ENCODE assay signal across 20 cellular contexts in the genomic region with DNA sequence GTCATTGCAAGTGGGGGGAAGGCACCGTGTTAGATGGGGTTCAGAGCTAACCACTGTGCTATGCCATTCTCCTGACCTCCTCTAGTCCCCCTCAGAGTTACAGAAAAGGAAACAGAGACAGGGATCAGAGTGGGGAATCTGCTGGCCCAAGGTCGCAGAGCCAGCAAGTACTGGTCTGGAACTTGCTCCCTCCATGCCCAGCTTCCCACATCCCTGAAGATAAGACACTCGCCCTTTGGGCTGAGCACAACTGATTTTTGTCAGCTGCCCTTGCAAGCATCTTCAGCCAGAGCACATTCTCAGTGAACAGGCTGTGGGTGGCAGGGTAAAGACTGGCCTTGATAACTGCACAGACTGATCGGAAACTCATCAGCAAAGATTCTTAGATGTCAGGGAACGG. TPM values are rescaled to one million over a fixed set of nuclear protein-coding genes. Genes with fewer than 3 reads are reported as not detected.
DNase-seq lines count a peak whose midpoint lies in the region; ATAC-seq and TF ChIP-seq lines count a peak whose summit lies in the region.
"Had no signal": no experiment of that assay in that cellular context is flagged by ENCODE, and none has a peak within 500 bp of the region (broad histone marks: within the 10 kb centered on the region; RNA-seq: fewer than 3 reads in every experiment).

No MANE protein-coding gene starts in this region.

- POLR2A ChIA-PET in activated CD8-positive, alpha-beta T cell treated with anti-CD3 and anti-CD28 coated beads, Interleukin-2, amount 10 ng/mL, durations not matched to agents 7 days and 5 days (lab: Charles Lee), result interaction anchor here (0.5 kb wide), 2 partner anchors 189 to 381 kb away, joined by 3 to 4 read pairs; no protein-coding TSS in a partner anchor
- POLR2A ChIA-PET in activated CD8-positive, alpha-beta T cell treated with anti-CD3 and anti-CD28 coated beads for 36 hours (lab: Charles Lee), result interaction anchor here (0.6 kb wide), 1 partner anchor 19 kb away, joined by 3 read pairs; no protein-coding TSS in a partner anchor

- no peaks in the 10 kb centered on the region for H3K9me3 Mint-ChIP-seq in activated CD8-positive, alpha-beta T cell treated with anti-CD3 and anti-CD28 coated beads, Interleukin-2, amount 10 ng/mL, durations not matched to agents 7 days and 5 days (ENCODE audit: insufficient read depth)
- no peaks in the 10 kb centered on the region for H3K9me3 Mint-ChIP-seq in activated CD8-positive, alpha-beta T cell treated with anti-CD3 and anti-CD28 coated beads for 36 hours
- H3K9me3 Mint-ChIP-seq in stimulated activated effector memory CD8-positive, alpha-beta T cell treated with anti-CD3 and anti-CD28 coated beads, Interleukin-12 subunit alpha, Interleukin-12 subunit beta, amount 100 ng/mL, for 72 hours, result no peaks in the 10 kb centered on the region
- H3K9me3 Mint-ChIP-seq: T-helper 1 cell treated with Interleukin-12 subunit alpha and Interleukin-12 subunit beta and Interleukin-4 antibody, amounts not matched to agents 30 μg/mL and 1 μg/mL, for 36 hours had no signal

- CTCF ChIA-PET in activated CD8-positive, alpha-beta T cell treated with anti-CD3 and anti-CD28 coated beads, Interleukin-2, amount 10 ng/mL, durations not matched to agents 7 days and 5 days (lab: Charles Lee), result interaction anchor here (0.7 kb wide), 1 partner anchor 131 kb away, joined by 3 read pairs; a partner anchor contains a TSS
- CTCF ChIA-PET in activated CD8-positive, alpha-beta T cell treated with anti-CD3 and anti-CD28 coated beads for 36 hours (lab: Charles Lee), result interaction anchor here (0.9 kb wide), 1 partner anchor 22 kb away, joined by 3 read pairs; no protein-coding TSS in a partner anchor

- H3K79me1 ChIP-seq in mesenchymal stem cell (replicated peaks; ENCODE audit: low read length, poor library complexity, severe bottlenecking), result peaks cover 6% of the 10 kb centered on the region

- H2BK5ac ChIP-seq in mesenchymal stem cell (ENCODE audit: low read depth, low read length, poor library complexity, severe bottlenecking), result no peak overlapping the region

- no peak overlapping the region for H3K4me3 ChIP-seq in mesenchymal stem cell (ENCODE audit: insufficient read depth in 1 of 2, low read depth in 1 of 2, low read length in 2 of 2)

- TF ChIP-seq CTCF in activated CD8-positive, alpha-beta T cell treated with anti-CD3 and anti-CD28 coated beads for 36 hours (IDR thresholded peaks at IDR 0.05), result no peak
- no peak for TF ChIP-seq CTCF in VCaP (conservative IDR thresholded peaks at IDR 0.05)

- no peaks in the 10 kb centered on the region for H3K36me3 Mint-ChIP-seq in activated CD8-positive, alpha-beta T cell treated with anti-CD3 and anti-CD28 coated beads, Interleukin-2, amount 10 ng/mL, durations not matched to agents 7 days and 5 days (ENCODE audit: low read depth)
- H3K36me3 Mint-ChIP-seq in activated CD8-positive, alpha-beta T cell treated with anti-CD3 and anti-CD28 coated beads for 36 hours (ENCODE audit: low read depth), result no peaks in the 10 kb centered on the region
- H3K36me3 Mint-ChIP-seq in stimulated activated effector memory CD8-positive, alpha-beta T cell treated with anti-CD3 and anti-CD28 coated beads, Interleukin-12 subunit alpha, Interleukin-12 subunit beta, amount 100 ng/mL, for 72 hours, result no peaks in the 10 kb centered on the region
- H3K36me3 Mint-ChIP-seq: activated CD8-positive, alpha-beta memory T cell treated with anti-CD3 and anti-CD28 coated beads, Interleukin-2, amount 10 ng/mL, durations not matched to agents 7 days and 5 days had no signal

- H2BK120ac ChIP-seq in mesenchymal stem cell (ENCODE audit: low read depth, low read length), result no peak overlapping the region

- H3K27ac Mint-ChIP-seq in activated CD8-positive, alpha-beta T cell treated with anti-CD3 and anti-CD28 coated beads, Interleukin-2, amount 10 ng/mL, durations not matched to agents 7 days and 5 days, result peak overlapping the region; percentile 29
- no peak overlapping the region for H3K27ac Mint-ChIP-seq in activated CD8-positive, alpha-beta T cell treated with anti-CD3 and anti-CD28 coated beads for 36 hours
- peak overlapping the region; percentile 48 for H3K27ac Mint-ChIP-seq in stimulated activated effector memory CD8-positive, alpha-beta T cell treated with anti-CD3 and anti-CD28 coated beads, Interleukin-12 subunit alpha, Interleukin-12 subunit beta, amount 100 ng/mL, for 72 hours
- H3K27ac Mint-ChIP-seq: activated CD8-positive, alpha-beta memory T cell treated with anti-CD3 and anti-CD28 coated beads, Interleukin-2, amount 10 ng/mL, durations not matched to agents 7 days and 5 days; T-helper 1 cell treated with Interleukin-12 subunit alpha and Interleukin-12 subunit beta and Interleukin-4 antibody, amounts not matched to agents 30 μg/mL and 1 μg/mL, for 36 hours had no signal

- H4K91ac ChIP-seq in mesenchymal stem cell (ENCODE audit: low read length), result peak overlapping the region; percentile 34

- peak overlapping the region; percentile 22 for H4K8ac ChIP-seq in mesenchymal stem cell (ENCODE audit: low read length)

- no peaks in the 10 kb centered on the region for H3K9me3 ChIP-seq in mesenchymal stem cell (ENCODE audit: control insufficient read depth, low read length)

- H3K14ac ChIP-seq in mesenchymal stem cell (ENCODE audit: low read length in 2 of 2), result no peak overlapping the region

- no peak overlapping the region for H3K4ac ChIP-seq in mesenchymal stem cell (ENCODE audit: low read depth in 1 of 2, low read length in 2 of 2)

- in situ Hi-C loops in KBM-7 (cut with MboI; ENCODE audit: low pct_unique_long_range_greater_than_20kb, low sequenced_read_pairs), result no loop called here

- no peak overlapping the region for H3K4me2 ChIP-seq in mesenchymal stem cell (ENCODE audit: low read length, poor library complexity, severe bottlenecking)

- peaks cover 32% of the 10 kb centered on the region for H3K27me3 Mint-ChIP-seq in activated CD8-positive, alpha-beta T cell treated with anti-CD3 and anti-CD28 coated beads, Interleukin-2, amount 10 ng/mL, durations not matched to agents 7 days and 5 days (ENCODE audit: low read depth)
- H3K27me3 Mint-ChIP-seq in activated CD8-positive, alpha-beta T cell treated with anti-CD3 and anti-CD28 coated beads for 36 hours, result peaks cover 10% of the 10 kb centered on the region

- intact Hi-C loops in activated CD8-positive, alpha-beta T cell treated with anti-CD3 and anti-CD28 coated beads for 36 hours (cut with micrococcal nuclease), result no loop called here

- H2AFZ ChIP-seq in mesenchymal stem cell (ENCODE audit: low read depth, low read length), result no peak overlapping the region

- H3K36me3 ChIP-seq in mesenchymal stem cell (ENCODE audit: control insufficient read depth in 1 of 2, insufficient read depth in 2 of 2, low read depth in 1 of 2, low read length in 2 of 2), result no peaks in the 10 kb centered on the region

- no peak for DNase-seq in activated CD8-positive, alpha-beta T cell treated with anti-CD3 and anti-CD28 coated beads, Interleukin-2, amount 10 ng/mL, durations not matched to agents 7 days and 5 days
- no peak for DNase-seq in activated CD8-positive, alpha-beta T cell treated with anti-CD3 and anti-CD28 coated beads for 36 hours
- DNase-seq in mesenchymal stem cell, result no peak
- DNase-seq in stimulated activated effector memory CD8-positive, alpha-beta T cell treated with anti-CD3 and anti-CD28 coated beads, Interleukin-12 subunit alpha, Interleukin-12 subunit beta, amount 100 ng/mL, for 72 hours (ENCODE audit: low spot score in 2 of 2), result no peak
- no peak for DNase-seq in KBM-7
- DNase-seq: 8988T; activated CD8-positive, alpha-beta memory T cell treated with anti-CD3 and anti-CD28 coated beads, Interleukin-2, amount 10 ng/mL, durations not matched to agents 7 days and 5 days; activated gamma-delta T cell; amygdala; cerebellar nuclear complex; DND-41; effector CD8-positive, alpha-beta T cell; hypothalamus; NCI-H1694 treated with DMSO at 0.1 percent for 48 hours; SHP77 had no signal

- H2AK5ac ChIP-seq in mesenchymal stem cell (ENCODE audit: low read length, severe bottlenecking), result no peak overlapping the region

- no peak overlapping the region for H2BK12ac ChIP-seq in mesenchymal stem cell (ENCODE audit: low read length in 2 of 2)

- no peak overlapping the region for H2BK15ac ChIP-seq in mesenchymal stem cell (ENCODE audit: low read depth, poor library complexity, severe bottlenecking)

- 54% methylated on average over 5 of the region's 5 CpGs for WGBS in mesenchymal stem cell

- H3K18ac ChIP-seq in mesenchymal stem cell (ENCODE audit: low read depth in 1 of 2, low read length in 2 of 2), result no peak overlapping the region

- H3K27me3 ChIP-seq in mesenchymal stem cell (ENCODE audit: control insufficient read depth in 1 of 2, insufficient read depth in 1 of 2, low read length in 2 of 2), result peaks cover 13 to 22% of the 10 kb centered on the region in 2 experiments

- no peak overlapping the region for H3K9ac ChIP-seq in mesenchymal stem cell (ENCODE audit: low read length)

- peaks cover 4% of the 10 kb centered on the region for H3K4me1 ChIP-seq in mesenchymal stem cell (ENCODE audit: control insufficient read depth, insufficient read depth, low read depth, low read length)

- H3K4me3 Mint-ChIP-seq in activated CD8-positive, alpha-beta T cell treated with anti-CD3 and anti-CD28 coated beads, Interleukin-2, amount 10 ng/mL, durations not matched to agents 7 days and 5 days, result no peak overlapping the region
- H3K4me3 Mint-ChIP-seq in activated CD8-positive, alpha-beta T cell treated with anti-CD3 and anti-CD28 coated beads for 36 hours, result no peak overlapping the region
- H3K4me3 Mint-ChIP-seq in stimulated activated effector memory CD8-positive, alpha-beta T cell treated with anti-CD3 and anti-CD28 coated beads, Interleukin-12 subunit alpha, Interleukin-12 subunit beta, amount 100 ng/mL, for 72 hours, result no peak overlapping the region

- ATAC-seq in activated CD8-positive, alpha-beta T cell treated with anti-CD3 and anti-CD28 coated beads, Interleukin-2, amount 10 ng/mL, durations not matched to agents 7 days and 5 days, result no peak
- no peak for ATAC-seq in activated CD8-positive, alpha-beta T cell treated with anti-CD3 and anti-CD28 coated beads for 36 hours
- ATAC-seq in stimulated activated effector memory CD8-positive, alpha-beta T cell treated with anti-CD3 and anti-CD28 coated beads, Interleukin-12 subunit alpha, Interleukin-12 subunit beta, amount 100 ng/mL, for 72 hours, result no peak
- ATAC-seq in GM21423 (IDR thresholded peaks at IDR 0.05; ENCODE audit: unreplicated experiment) (no peak), GM21737 (IDR thresholded peaks at IDR 0.05; ENCODE audit: unreplicated experiment) (no peak)
- ATAC-seq: activated CD4-positive, CD25-positive, alpha-beta regulatory T cell treated with anti-CD3 and anti-CD28 coated beads, Interleukin-2, amount 50 U/mL, for 24 hours; activated CD8-positive, alpha-beta memory T cell treated with anti-CD3 and anti-CD28 coated beads, Interleukin-2, amount 10 ng/mL, durations not matched to agents 7 days and 5 days had no signal

- H3K4me1 Mint-ChIP-seq in activated CD8-positive, alpha-beta T cell treated with anti-CD3 and anti-CD28 coated beads, Interleukin-2, amount 10 ng/mL, durations not matched to agents 7 days and 5 days (ENCODE audit: low read depth), result peaks cover 18% of the 10 kb centered on the region
- H3K4me1 Mint-ChIP-seq in activated CD8-positive, alpha-beta T cell treated with anti-CD3 and anti-CD28 coated beads for 36 hours (ENCODE audit: low read depth), result peaks cover 7% of the 10 kb centered on the region
- peaks cover 18% of the 10 kb centered on the region for H3K4me1 Mint-ChIP-seq in stimulated activated effector memory CD8-positive, alpha-beta T cell treated with anti-CD3 and anti-CD28 coated beads, Interleukin-12 subunit alpha, Interleukin-12 subunit beta, amount 100 ng/mL, for 72 hours

- H3K23ac ChIP-seq in mesenchymal stem cell (ENCODE audit: low read length in 2 of 2), result no peak overlapping the region

- H3K27ac ChIP-seq in VCaP (peak overlapping the region; percentile 66; the same call in 1 of the 2 replicates), mesenchymal stem cell (ENCODE audit: low read length, poor library complexity, severe bottlenecking) (no peak overlapping the region)

RNA-seq across cellular contexts. Expression of a gene that starts 1.2 kb away (rescaled TPM):
- total RNA-seq in activated CD8-positive, alpha-beta T cell treated with anti-CD3 and anti-CD28 coated beads, Interleukin-2, amount 10 ng/mL, durations not matched to agents 7 days and 5 days, result under 1 TPM; 0.24 to 0.47 TPM
- under 1 TPM; 0.13 to 0.70 TPM for total RNA-seq in activated CD8-positive, alpha-beta T cell treated with anti-CD3 and anti-CD28 coated beads for 36 hours
- polyA plus RNA-seq in mesenchymal stem cell (2013, experiment 1 of 2), result 1.4 TPM
- 1.2 TPM for polyA plus RNA-seq in mesenchymal stem cell (2013, experiment 2 of 2)
